Comparison of ENCODE assay signal across 8 cellular contexts in the genomic region with DNA sequence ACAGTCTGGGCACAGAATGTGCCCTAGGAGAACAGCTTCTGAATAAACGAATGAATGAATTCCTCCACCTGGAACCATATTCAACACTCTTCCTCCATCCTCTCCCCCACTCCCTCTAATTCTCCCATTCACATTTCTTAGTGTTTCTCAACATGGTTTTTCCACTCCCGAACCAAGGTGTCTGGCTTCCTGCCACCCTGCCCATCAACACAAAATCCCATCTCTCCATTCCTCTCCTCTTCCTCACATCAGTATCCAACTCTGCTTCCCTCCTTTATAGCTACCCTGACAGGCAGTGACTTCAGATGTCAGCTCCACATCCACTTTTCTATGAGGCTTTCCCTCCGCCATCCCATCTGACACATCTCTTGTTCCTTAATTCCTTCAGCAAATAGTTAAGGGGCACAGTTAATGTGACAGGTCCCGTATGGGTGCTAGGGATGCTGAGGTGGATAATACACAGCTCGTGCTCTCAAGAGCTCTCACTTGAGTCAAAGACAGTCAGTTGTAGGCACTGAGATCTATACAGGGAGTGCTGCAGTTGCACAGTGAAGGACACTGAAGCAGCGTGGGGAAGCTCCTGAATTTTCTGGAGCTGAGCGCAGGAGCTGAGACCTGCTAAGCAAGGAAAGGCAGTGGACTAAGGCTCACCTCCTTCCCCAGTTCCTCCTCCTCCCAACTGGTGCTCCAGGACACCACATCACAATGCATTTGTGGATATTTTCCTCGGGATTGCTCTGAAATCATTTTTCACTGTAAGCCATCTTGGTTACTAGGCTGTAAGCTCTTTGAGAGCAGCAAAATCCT. TPM values are rescaled to one million over a fixed set of nuclear protein-coding genes. Genes with fewer than 3 reads are reported as not detected.
DNase-seq lines count a peak whose midpoint lies in the region; ATAC-seq and TF ChIP-seq lines count a peak whose summit lies in the region.
"Had no signal": no experiment of that assay in that cellular context is flagged by ENCODE, and none has a peak within 500 bp of the region (broad histone marks: within the 10 kb centered on the region; RNA-seq: fewer than 3 reads in every experiment).

No MANE protein-coding gene starts in this region.

- H3K9me3 ChIP-seq in PC-3 (ENCODE audit: low read length) (no peaks in the 10 kb centered on the region), gastroesophageal sphincter (no peaks in the 10 kb centered on the region), testis (no peaks in the 10 kb centered on the region)

- H4K20me1 ChIP-seq in PC-3 (ENCODE audit: low read length): 0 out of 2 replicates have a peak, but pooled peaks cover 9% of the 10 kb centered on the region

- no peaks in the 10 kb centered on the region for H3K9me2 ChIP-seq in PC-3 (replicated peaks; ENCODE audit: low read length)

- CTCF ChIA-PET in PC-3 (lab: Charles Lee): interaction anchor here (0.5 to 1.5 kb wide), 4 partner anchors 24 to 75 kb away, joined by 3 to 7 read pairs (median 4); no protein-coding TSS in a partner anchor

- no peaks in the 10 kb centered on the region for H3F3A ChIP-seq in PC-3 (ENCODE audit: low read length, unreplicated experiment)

- H3K27ac ChIP-seq in PC-3 (ENCODE audit: low read length): peak overlapping the region; percentile 83
- peak overlapping the region; percentile 96 to 98 (median 97) for H3K27ac ChIP-seq in gastroesophageal sphincter
- peak overlapping the region; percentile 94 to 98 for H3K27ac ChIP-seq in testis

- H3K4me3 ChIP-seq in PC-3 (ENCODE audit: low read length): peak overlapping the region; percentile 90
- H3K4me3 ChIP-seq in gastroesophageal sphincter: peak overlapping the region; percentile 80 to 93
- H3K4me3 ChIP-seq in testis: peak overlapping the region in 1 of 2 donors; percentile 93

- 14 to 15% methylated on average over 5 to 6 of the region's 8 CpGs for WGBS in gastroesophageal sphincter (ENCODE audit: low coverage in 1 of 2), 2 donors
- 29 to 32% methylated on average over 8 of the region's 8 CpGs for WGBS in testis, 2 donors

- H3K79me2 ChIP-seq in PC-3 (ENCODE audit: low read length): peaks cover 78% of the 10 kb centered on the region

- H3K27me3 ChIP-seq in PC-3 (ENCODE audit: low read length) (no peaks in the 10 kb centered on the region), gastroesophageal sphincter (no peaks in the 10 kb centered on the region), testis (no peaks in the 10 kb centered on the region)

- DNase-seq in PC-3: no peak
- DNase-seq in testis: no peak
- DNase-seq in activated CD8-positive, alpha-beta memory T cell treated with anti-CD3 and anti-CD28 coated beads for 24 hours: no peak
- no peak for DNase-seq in AML-193 (lab: John Stamatoyannopoulos, UW)
- DNase-seq: activated B cell treated with CpG ODN at 0.5 μM for 24 hours, KG1 had no signal

- no TSS peak for BruUV-seq in PC-3 (replicated peaks; lab: Mats Ljungman, UMichigan)

- no peak for ATAC-seq in PC-3
- no peak for ATAC-seq in gastroesophageal sphincter
- no peak for ATAC-seq in GM21515 (IDR thresholded peaks at IDR 0.05; ENCODE audit: unreplicated experiment)

- POLR2A ChIA-PET in PC-3 (lab: Charles Lee; ENCODE audit: unreplicated experiment): interaction anchor here (0.6 to 1.1 kb wide), 2 partner anchors 45 to 210 kb away, joined by 3 to 6 read pairs; partner anchors contain the start of gene LTBR

- peaks cover 64% of the 10 kb centered on the region for H3K4me1 ChIP-seq in PC-3 (ENCODE audit: insufficient read depth, low read length)
- H3K4me1 ChIP-seq in gastroesophageal sphincter: peaks cover 11 to 82% (median 48%) of the 10 kb centered on the region in 3 donors
- peaks cover 62% of the 10 kb centered on the region for H3K4me1 ChIP-seq in testis

- peak overlapping the region; percentile 92 for H3K9ac ChIP-seq in PC-3 (ENCODE audit: low read length)

- H2AFZ ChIP-seq in PC-3 (ENCODE audit: low read length): no peak overlapping the region

- peak overlapping the region; percentile 85 for H3K4me2 ChIP-seq in PC-3 (ENCODE audit: low read length)

- no peak for TF ChIP-seq EP300 in gastroesophageal sphincter (IDR thresholded peaks at IDR 0.05)

- no peak for TF ChIP-seq POLR2A in gastroesophageal sphincter (IDR thresholded peaks at IDR 0.05)
- TF ChIP-seq POLR2A in testis (IDR thresholded peaks at IDR 0.05): no peak

- TF ChIP-seq CTCF in PC-3 (conservative IDR thresholded peaks at IDR 0.05; ENCODE audit: low read depth, low read length) (no peak), gastroesophageal sphincter (IDR thresholded peaks at IDR 0.05) (no peak), testis (IDR thresholded peaks at IDR 0.05) (no peak)

- H3K36me3 ChIP-seq in PC-3 (ENCODE audit: low read depth, low read length): peaks cover 7% of the 10 kb centered on the region; the same call in 1 of the 2 replicates
- H3K36me3 ChIP-seq in gastroesophageal sphincter: peaks cover 0 to 6% of the 10 kb centered on the region in 2 donors
- no peaks in the 10 kb centered on the region for H3K36me3 ChIP-seq in testis (ENCODE audit: low read depth, missing control alignments)

- intact Hi-C loops in PC-3 (cut with micrococcal nuclease): loop anchor here (5.0 kb wide), 1 partner anchor 42 kb away; no protein-coding TSS in a partner anchor
- intact Hi-C loops in testis (cut with DNase I; ENCODE audit: low total_unique reads): loop anchor here (10.0 kb wide), 2 partner anchors 46 to 116 kb away; partner anchors contain the start of genes LTBR and TAPBPL

RNA-seq across cellular contexts. Expression of gene TNFRSF1A, which starts 2.7 kb away (rescaled TPM):
- total RNA-seq in PC-3 (2014; rRNA removed): 95.1 and 97.4 TPM in 2 replicates
- 100 to 1,000 TPM; 150 to 356 (median 227) TPM for total RNA-seq in gastroesophageal sphincter
- total RNA-seq in testis: 100 to 1,000 TPM in 1 of 2 donors, 10 to 100 TPM in 1; 94.6 to 106 TPM
- polyA plus RNA-seq in testis (ENCODE audit: insufficient read depth, low read depth, low replicate concordance): 59.8 TPM
- total RNA-seq: activated B cell treated with CpG ODN at 0.5 μM for 24 hours had no signal

RNA-seq across cellular contexts. Expression of gene PLEKHG6, which starts 28.7 kb away (rescaled TPM):
- 18.0 and 18.4 TPM in 2 replicates for total RNA-seq in PC-3 (2014; rRNA removed)
- 10 to 100 TPM in 1 of 4 donors, 1 to 10 TPM in 1, under 1 TPM in 2; 0.35 to 44.5 (median 1.3) TPM for total RNA-seq in gastroesophageal sphincter
- total RNA-seq in testis: 1 to 10 TPM in 1 of 2 donors, under 1 TPM in 1; 0.87 to 2.0 TPM
- 2.2 TPM for polyA plus RNA-seq in testis (ENCODE audit: insufficient read depth, low read depth, low replicate concordance)
- total RNA-seq: activated B cell treated with CpG ODN at 0.5 μM for 24 hours had no signal

RNA-seq across cellular contexts. Expression of gene SCNN1A, which starts 36.2 kb away (rescaled TPM):
- total RNA-seq in PC-3 (2014; rRNA removed) (2.3 and 2.9 TPM in 2 replicates), gastroesophageal sphincter (10 to 100 TPM in 1 of 4 donors, 1 to 10 TPM in 1, under 1 TPM in 1, not detected in 1; 0.62 to 19.9 (median 5.2) TPM), testis (10 to 100 TPM; 22.7 to 43.1 TPM)
- 14.6 TPM for polyA plus RNA-seq in testis (ENCODE audit: insufficient read depth, low read depth, low replicate concordance)
- total RNA-seq: activated B cell treated with CpG ODN at 0.5 μM for 24 hours had no signal

RNA-seq across cellular contexts. Expression of gene LTBR, which starts 44.8 kb away (rescaled TPM):
- total RNA-seq in PC-3 (2014; rRNA removed) (160 and 163 TPM in 2 replicates), gastroesophageal sphincter (100 to 1,000 TPM in 3 of 4 donors, 10 to 100 TPM in 1; 86.5 to 139 (median 119) TPM), testis (100 to 1,000 TPM in 1 of 2 donors, 10 to 100 TPM in 1; 81.3 to 112 TPM)
- 36.6 TPM for polyA plus RNA-seq in testis (ENCODE audit: insufficient read depth, low read depth, low replicate concordance)
